1 cellular context compared by ENCODE assay signal in genomic region chr11:28654191-28654590, GRCh38.
TF ChIP-seq lines count a peak whose summit lies in the region.

No MANE protein-coding gene starts in this region.

TF ChIP-seq in IMR-90, 13 proteins besides CTCF, POLR2A, EP300 and RAD21:
- no peak for TF ChIP-seq FOS (IDR thresholded peaks at IDR 0.05; ENCODE audit: low read depth, low read length)
- TF ChIP-seq MAFK (IDR thresholded peaks at IDR 0.05; ENCODE audit: low read depth, low read length), result no peak
- TF ChIP-seq RCOR1 (IDR thresholded peaks at IDR 0.05; ENCODE audit: insufficient replicate concordance, low read length), result no peak
